In the genomic region with DNA sequence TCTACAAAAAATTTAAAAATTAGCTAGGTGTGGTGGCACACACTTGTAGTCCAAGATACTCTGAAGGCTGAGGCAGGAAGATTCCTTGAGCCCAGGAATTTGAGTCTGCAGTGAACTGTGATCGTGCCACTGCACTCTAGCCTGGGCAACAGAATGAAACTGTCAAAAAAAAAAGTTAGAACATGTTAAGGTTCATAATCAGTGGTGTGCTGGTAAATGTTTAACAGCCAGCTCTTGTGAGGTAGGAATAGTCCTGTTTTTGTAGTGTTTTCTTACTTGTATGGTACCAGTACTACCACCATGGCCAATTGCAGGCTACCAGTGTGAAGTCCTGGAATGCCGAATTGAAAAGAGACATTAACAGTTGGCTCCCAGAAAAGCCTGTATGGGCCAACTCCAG, we compare ENCODE assay signal across 25 cellular contexts.
"Had no signal": no experiment of that assay in that cellular context is flagged by ENCODE, and none has a peak within 500 bp of the region (broad histone marks: within the 10 kb centered on the region; RNA-seq: fewer than 3 reads in every experiment).

No MANE protein-coding gene starts in this region.

- H3K27ac ChIP-seq: cardiac muscle cell, pancreas, prostate gland had no signal

- H3K4me3 ChIP-seq: cardiac muscle cell, pancreas, prostate gland, smooth muscle cell, stomach, tibial nerve had no signal

- ATAC-seq: activated T-cell treated with anti-CD3 and anti-CD28 coated beads, Interleukin-2, amount 50 U/mL, for 4 hours; activated T-helper 17 cell treated with anti-CD3 and anti-CD28 coated beads, Interleukin-2, amount 50 U/mL, for 72 hours; naive thymus-derived CD4-positive, alpha-beta T cell; pancreas; stimulated activated naive B cell treated with anti-CD40 and anti-IgM and Interleukin-4, amounts not matched to agents 10 μg/mL and 1 μg/mL and 100 μg/mL, for 72 hours; WTC11 had no signal

- H3K4me3 Mint-ChIP-seq: activated CD4-positive, alpha-beta memory T cell treated with anti-CD3 and anti-CD28 coated beads, Interleukin-2, amount 10 ng/mL, durations not matched to agents 7 days and 5 days; activated CD4-positive, alpha-beta T cell treated with anti-CD3 and anti-CD28 coated beads, Interleukin-2, amount 10 ng/mL, durations not matched to agents 7 days and 5 days; activated T-cell treated with anti-CD3 and anti-CD28 coated beads, Interleukin-2, amount 50 U/mL, for 4 hours; activated T-helper 17 cell treated with anti-CD3 and anti-CD28 coated beads, Interleukin-2, amount 50 U/mL, for 72 hours; immature natural killer cell; naive thymus-derived CD4-positive, alpha-beta T cell; stimulated activated naive B cell treated with anti-CD40 and anti-IgM and Interleukin-4, amounts not matched to agents 10 μg/mL and 1 μg/mL and 100 μg/mL, for 72 hours; WTC11 had no signal

- H3K27ac Mint-ChIP-seq: activated CD4-positive, alpha-beta memory T cell treated with anti-CD3 and anti-CD28 coated beads, Interleukin-2, amount 10 ng/mL, durations not matched to agents 7 days and 5 days; activated CD4-positive, alpha-beta T cell treated with anti-CD3 and anti-CD28 coated beads, Interleukin-2, amount 10 ng/mL, durations not matched to agents 7 days and 5 days; activated T-helper 17 cell treated with anti-CD3 and anti-CD28 coated beads, Interleukin-2, amount 50 U/mL, for 72 hours; WTC11 had no signal

- H3K36me3 ChIP-seq: prostate gland had no signal

- DNase-seq: activated CD4-positive, alpha-beta memory T cell treated with anti-CD3 and anti-CD28 coated beads, Interleukin-2, amount 10 ng/mL, durations not matched to agents 7 days and 5 days; activated CD4-positive, alpha-beta T cell treated with anti-CD3 and anti-CD28 coated beads for 1 hour; activated CD4-positive, alpha-beta T cell treated with anti-CD3 and anti-CD28 coated beads, Interleukin-2, amount 10 ng/mL, durations not matched to agents 7 days and 5 days; activated gamma-delta T cell treated with Interleukin-2 at 50 U/mL for 16 hours; activated naive CD4-positive, alpha-beta T cell treated with anti-CD3 and anti-CD28 coated beads, Interleukin-2, amount 50 U/mL, for 16 hours; activated T-cell treated with anti-CD3 and anti-CD28 coated beads, Interleukin-2, amount 50 U/mL, for 4 hours; cortex of kidney; foreskin fibroblast; head of caudate nucleus; hippocampal formation; immature natural killer cell; midbrain; naive thymus-derived CD4-positive, alpha-beta T cell; pancreas; stimulated activated CD4-positive, alpha-beta T cell treated with anti-CD3 and anti-CD28 coated beads, Interleukin-1b, Interleukin-23, amount 100 ng/mL, for 48 hours; stimulated activated CD4-positive, alpha-beta T cell treated with anti-CD3 and anti-CD28 coated beads, Interleukin-4, amount 100 ng/mL, for 4 hours; stimulated activated naive B cell treated with anti-CD40 and anti-IgM and Interleukin-4, amounts not matched to agents 10 μg/mL and 1 μg/mL and 100 μg/mL, for 72 hours; stomach; T-helper 2 cell had no signal

- H3K4me1 Mint-ChIP-seq: activated CD4-positive, alpha-beta T cell treated with anti-CD3 and anti-CD28 coated beads, Interleukin-2, amount 10 ng/mL, durations not matched to agents 7 days and 5 days; immature natural killer cell; naive thymus-derived CD4-positive, alpha-beta T cell; stimulated activated naive B cell treated with anti-CD40 and anti-IgM and Interleukin-4, amounts not matched to agents 10 μg/mL and 1 μg/mL and 100 μg/mL, for 72 hours had no signal

- H3K4me1 ChIP-seq: pancreas, prostate gland, stomach had no signal

- H3K9me3 Mint-ChIP-seq: activated CD4-positive, alpha-beta memory T cell treated with anti-CD3 and anti-CD28 coated beads, Interleukin-2, amount 10 ng/mL, durations not matched to agents 7 days and 5 days; activated CD4-positive, alpha-beta T cell treated with anti-CD3 and anti-CD28 coated beads, Interleukin-2, amount 10 ng/mL, durations not matched to agents 7 days and 5 days; activated T-cell treated with anti-CD3 and anti-CD28 coated beads, Interleukin-2, amount 50 U/mL, for 4 hours; activated T-helper 17 cell treated with anti-CD3 and anti-CD28 coated beads, Interleukin-2, amount 50 U/mL, for 72 hours; immature natural killer cell; naive thymus-derived CD4-positive, alpha-beta T cell; stimulated activated naive B cell treated with anti-CD40 and anti-IgM and Interleukin-4, amounts not matched to agents 10 μg/mL and 1 μg/mL and 100 μg/mL, for 72 hours; WTC11 had no signal

- H3K27me3 ChIP-seq: cardiac muscle cell, pancreas, stomach, tibial nerve had no signal

- H3K27me3 Mint-ChIP-seq: activated CD4-positive, alpha-beta memory T cell treated with anti-CD3 and anti-CD28 coated beads, Interleukin-2, amount 10 ng/mL, durations not matched to agents 7 days and 5 days; activated CD4-positive, alpha-beta T cell treated with anti-CD3 and anti-CD28 coated beads, Interleukin-2, amount 10 ng/mL, durations not matched to agents 7 days and 5 days; activated T-helper 17 cell treated with anti-CD3 and anti-CD28 coated beads, Interleukin-2, amount 50 U/mL, for 72 hours; naive thymus-derived CD4-positive, alpha-beta T cell; stimulated activated naive B cell treated with anti-CD40 and anti-IgM and Interleukin-4, amounts not matched to agents 10 μg/mL and 1 μg/mL and 100 μg/mL, for 72 hours had no signal

- H3K9me3 ChIP-seq: pancreas, prostate gland, stomach, tibial nerve had no signal
